In the genomic region with DNA sequence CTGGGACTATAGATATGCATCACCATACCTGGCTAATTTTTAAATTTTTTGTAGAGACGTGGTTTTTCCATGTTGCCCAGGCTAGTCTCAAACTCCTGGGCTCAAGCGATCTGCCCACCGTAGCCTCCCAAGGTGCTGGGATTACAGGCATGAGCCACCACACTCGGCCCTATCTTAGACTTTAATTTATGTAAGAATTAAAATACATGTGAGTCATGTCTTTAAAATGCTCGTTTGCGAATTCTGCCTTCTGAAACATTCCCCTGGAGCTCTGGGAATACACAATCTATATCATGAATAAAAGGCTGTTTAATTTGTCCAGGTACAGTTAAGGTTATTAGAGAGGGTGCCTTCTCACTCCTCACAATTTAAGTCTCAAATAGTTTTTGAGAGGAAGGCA, we compare ENCODE assay signal across 33 cellular contexts.
"Had no signal": no experiment of that assay in that cellular context is flagged by ENCODE, and none has a peak within 500 bp of the region (broad histone marks: within the 10 kb centered on the region; RNA-seq: fewer than 3 reads in every experiment).

No MANE protein-coding gene starts in this region.

- ATAC-seq: activated CD8-positive, alpha-beta T cell treated with anti-CD3 and anti-CD28 coated beads for 36 hours; Right ventricle myocardium inferior; SK-N-SH treated with all-trans-retinoic acid at 6 μM for 48 hours; T-cell; T-helper 17 cell had no signal

- H3K27ac Mint-ChIP-seq: activated CD4-positive, alpha-beta T cell treated with anti-CD3 and anti-CD28 coated beads, Interleukin-2, amount 10 ng/mL, durations not matched to agents 24 days and 14 days; activated CD8-positive, alpha-beta T cell treated with anti-CD3 and anti-CD28 coated beads for 36 hours; activated naive CD4-positive, alpha-beta T cell treated with anti-CD3 and anti-CD28 coated beads, Interleukin-2, amount 50 U/mL, for 24 hours; activated naive CD8-positive, alpha-beta T cell treated with anti-CD3 and anti-CD28 coated beads, Interleukin-2, amount 10 ng/mL, durations not matched to agents 7 days and 5 days; activated T-cell treated with anti-CD3 and anti-CD28 coated beads, Interleukin-2, amount 50 U/mL, for 24 hours; activated T-helper 2 cell treated with anti-CD3 and anti-CD28 coated beads, Interferon-gamma antibody, Interleukin-2, Interleukin-4, amounts not matched to agents 10 μg/mL and 5 μg/mL and 100 μg/mL, durations not matched to agents 14 hours and 24 hours and 36 hours; brain; T-cell had no signal

- H3K9me3 Mint-ChIP-seq: activated CD4-positive, alpha-beta T cell treated with anti-CD3 and anti-CD28 coated beads, Interleukin-2, amount 10 ng/mL, durations not matched to agents 24 days and 14 days; activated CD8-positive, alpha-beta T cell treated with anti-CD3 and anti-CD28 coated beads for 36 hours; activated naive CD4-positive, alpha-beta T cell treated with anti-CD3 and anti-CD28 coated beads, Interleukin-2, amount 50 U/mL, for 24 hours; activated naive CD8-positive, alpha-beta T cell treated with anti-CD3 and anti-CD28 coated beads, Interleukin-2, amount 10 ng/mL, durations not matched to agents 7 days and 5 days; activated T-cell treated with anti-CD3 and anti-CD28 coated beads, Interleukin-2, amount 50 U/mL, for 24 hours; activated T-helper 2 cell treated with anti-CD3 and anti-CD28 coated beads, Interferon-gamma antibody, Interleukin-2, Interleukin-4, amounts not matched to agents 10 μg/mL and 5 μg/mL and 100 μg/mL, durations not matched to agents 14 hours and 24 hours and 36 hours; brain; T-cell had no signal

- H3K4me3 ChIP-seq: ascending aorta, PC-9 had no signal

- H3K27ac ChIP-seq: ascending aorta, PC-9, RWPE1 had no signal

- DNase-seq: activated CD4-positive, alpha-beta T cell treated with anti-CD3 and anti-CD28 coated beads, Interleukin-2, amount 10 ng/mL, durations not matched to agents 24 days and 14 days; activated CD4-positive, alpha-beta T cell treated with anti-CD3 and anti-CD28 coated beads, Interleukin-2, amount 50 U/mL, for 4 hours; activated CD8-positive, alpha-beta T cell treated with anti-CD3 and anti-CD28 coated beads for 36 hours; activated gamma-delta T cell; activated naive CD4-positive, alpha-beta T cell treated with Interleukin-2 at 50 U/mL for 16 hours; activated naive CD8-positive, alpha-beta T cell treated with anti-CD3 and anti-CD28 coated beads, Interleukin-2, amount 10 ng/mL, durations not matched to agents 7 days and 5 days; activated T-cell treated with anti-CD3 and anti-CD28 coated beads, Interleukin-2, amount 50 U/mL, for 24 hours; amygdala; caudate nucleus; cerebellar nuclear complex; Kasumi-1; KG1; MM.1S; MV-4-11; NCI-H1092; NCI-H1436 treated with DMSO at 0.1 percent for 48 hours; NCI-H1694 treated with DMSO at 0.1 percent for 48 hours; NCI-H2029; NCI-H510A; NCI-H526; NCI-H748 treated with DMSO at 0.1 percent for 48 hours; NK-92 treated with Interleukin-12 subunit alpha and Interleukin-12 subunit beta, amount 100 ng/mL, for 24 hours; PC-9; SIG-M5; T-cell; T-helper 17 cell had no signal

- H3K9me3 ChIP-seq: ascending aorta had no signal

- H3K36me3 Mint-ChIP-seq: activated naive CD4-positive, alpha-beta T cell treated with anti-CD3 and anti-CD28 coated beads, Interleukin-2, amount 50 U/mL, for 24 hours; activated naive CD8-positive, alpha-beta T cell treated with anti-CD3 and anti-CD28 coated beads, Interleukin-2, amount 10 ng/mL, durations not matched to agents 7 days and 5 days; T-cell had no signal

- H3K27me3 Mint-ChIP-seq: activated naive CD4-positive, alpha-beta T cell treated with anti-CD3 and anti-CD28 coated beads, Interleukin-2, amount 50 U/mL, for 24 hours; activated T-cell treated with anti-CD3 and anti-CD28 coated beads, Interleukin-2, amount 50 U/mL, for 24 hours; brain; T-cell; T-helper 17 cell had no signal

- H3K4me3 Mint-ChIP-seq: activated CD4-positive, alpha-beta T cell treated with anti-CD3 and anti-CD28 coated beads, Interleukin-2, amount 10 ng/mL, durations not matched to agents 24 days and 14 days; activated CD8-positive, alpha-beta T cell treated with anti-CD3 and anti-CD28 coated beads for 36 hours; activated naive CD4-positive, alpha-beta T cell treated with anti-CD3 and anti-CD28 coated beads, Interleukin-2, amount 50 U/mL, for 24 hours; activated naive CD8-positive, alpha-beta T cell treated with anti-CD3 and anti-CD28 coated beads, Interleukin-2, amount 10 ng/mL, durations not matched to agents 7 days and 5 days; activated T-cell treated with anti-CD3 and anti-CD28 coated beads, Interleukin-2, amount 50 U/mL, for 24 hours; brain; T-cell; T-helper 17 cell had no signal

- H3K27me3 ChIP-seq: ascending aorta had no signal
